ENCODE assay signal across 9 cellular contexts in genomic region chr1:199173356-199173755, GRCh38.
A peak's percentile ranks its signal among the peaks of the same experiment; 100 is the strongest.
DNase-seq lines count a peak whose midpoint lies in the region; ATAC-seq and TF ChIP-seq lines count a peak whose summit lies in the region.
"Had no signal": no experiment of that assay in that cellular context is flagged by ENCODE, and none has a peak within 500 bp of the region (broad histone marks: within the 10 kb centered on the region; RNA-seq: fewer than 3 reads in every experiment).

No MANE protein-coding gene starts in this region.

- peak overlapping the region; percentile 83 for H3K27ac Mint-ChIP-seq in activated naive CD4-positive, alpha-beta T cell treated with anti-CD3 and anti-CD28 coated beads, Interleukin-2, amount 10 ng/mL, durations not matched to agents 7 days and 5 days
- H3K27ac Mint-ChIP-seq in T-helper 17 cell, result peak overlapping the region; percentile 92
- H3K27ac Mint-ChIP-seq in stimulated activated naive B cell treated with anti-CD40 and anti-IgM and Interleukin-4, amounts not matched to agents 10 μg/mL and 1 μg/mL and 100 μg/mL, for 72 hours, result peak overlapping the region; percentile 39

- peaks cover 1% of the 10 kb centered on the region for H3K36me3 Mint-ChIP-seq in activated naive CD4-positive, alpha-beta T cell treated with anti-CD3 and anti-CD28 coated beads, Interleukin-2, amount 10 ng/mL, durations not matched to agents 7 days and 5 days
- H3K36me3 Mint-ChIP-seq in T-helper 17 cell (ENCODE audit: low read depth), result no peaks in the 10 kb centered on the region
- H3K36me3 Mint-ChIP-seq in stimulated activated naive B cell treated with anti-CD40 and anti-IgM and Interleukin-4, amounts not matched to agents 10 μg/mL and 1 μg/mL and 100 μg/mL, for 72 hours, result no peaks in the 10 kb centered on the region

- peaks cover 40% of the 10 kb centered on the region for H3K4me1 Mint-ChIP-seq in activated naive CD4-positive, alpha-beta T cell treated with anti-CD3 and anti-CD28 coated beads, Interleukin-2, amount 10 ng/mL, durations not matched to agents 7 days and 5 days
- H3K4me1 Mint-ChIP-seq in T-helper 17 cell, result peaks cover 56% of the 10 kb centered on the region
- peaks cover 29 to 43% of the 10 kb centered on the region in 2 donors for H3K4me1 Mint-ChIP-seq in stimulated activated naive B cell treated with anti-CD40 and anti-IgM and Interleukin-4, amounts not matched to agents 10 μg/mL and 1 μg/mL and 100 μg/mL, for 72 hours

- H3K9me3 ChIP-seq in T-helper 17 cell (ENCODE audit: control insufficient read depth, low read length, poor library complexity, severe bottlenecking) (no peaks in the 10 kb centered on the region), testis (no peaks in the 10 kb centered on the region)

- H3K36me3 ChIP-seq in testis (ENCODE audit: low read depth, missing control alignments), result no peaks in the 10 kb centered on the region

- H3K9me3 Mint-ChIP-seq in activated naive CD4-positive, alpha-beta T cell treated with anti-CD3 and anti-CD28 coated beads, Interleukin-2, amount 10 ng/mL, durations not matched to agents 7 days and 5 days, result no peaks in the 10 kb centered on the region
- H3K9me3 Mint-ChIP-seq in stimulated activated naive B cell treated with anti-CD40 and anti-IgM and Interleukin-4, amounts not matched to agents 10 μg/mL and 1 μg/mL and 100 μg/mL, for 72 hours, result no peaks in the 10 kb centered on the region

- H3K27ac ChIP-seq in testis, result no peak overlapping the region
- H3K27ac ChIP-seq: parathyroid adenoma had no signal

- no peaks in the 10 kb centered on the region for H3K4me1 ChIP-seq in testis
- H3K4me1 ChIP-seq: parathyroid adenoma had no signal

- CTCF ChIA-PET in activated naive CD4-positive, alpha-beta T cell treated with anti-CD3 and anti-CD28 coated beads, Interleukin-2, amount 10 ng/mL, durations not matched to agents 7 days and 5 days (lab: Charles Lee), result interaction anchor here (1.5 kb wide), 1 partner anchor 9 kb away, joined by 5 read pairs; no protein-coding TSS in a partner anchor

- H3K4me3 ChIP-seq in testis, result no peak overlapping the region

- no peaks in the 10 kb centered on the region for H3K27me3 Mint-ChIP-seq in activated naive CD4-positive, alpha-beta T cell treated with anti-CD3 and anti-CD28 coated beads, Interleukin-2, amount 10 ng/mL, durations not matched to agents 7 days and 5 days
- H3K27me3 Mint-ChIP-seq in T-helper 17 cell, result no peaks in the 10 kb centered on the region
- H3K27me3 Mint-ChIP-seq in stimulated activated naive B cell treated with anti-CD40 and anti-IgM and Interleukin-4, amounts not matched to agents 10 μg/mL and 1 μg/mL and 100 μg/mL, for 72 hours, result peaks cover 20 to 25% of the 10 kb centered on the region in 2 donors

- H3K4me3 Mint-ChIP-seq in activated naive CD4-positive, alpha-beta T cell treated with anti-CD3 and anti-CD28 coated beads, Interleukin-2, amount 10 ng/mL, durations not matched to agents 7 days and 5 days, result no peak overlapping the region
- peak overlapping the region; percentile 70 for H3K4me3 Mint-ChIP-seq in T-helper 17 cell
- no peak overlapping the region for H3K4me3 Mint-ChIP-seq in stimulated activated naive B cell treated with anti-CD40 and anti-IgM and Interleukin-4, amounts not matched to agents 10 μg/mL and 1 μg/mL and 100 μg/mL, for 72 hours

- TF ChIP-seq CTCF in testis (IDR thresholded peaks at IDR 0.05), result no peak

- TF ChIP-seq POLR2A in testis (IDR thresholded peaks at IDR 0.05), result no peak

- H3K27me3 ChIP-seq in testis, result no peaks in the 10 kb centered on the region

- intact Hi-C loops in left colon (cut with DNase I, micrococcal nuclease) (no loop called here), testis (cut with DNase I; ENCODE audit: low total_unique reads) (no loop called here)

- no peak for DNase-seq in activated naive CD4-positive, alpha-beta T cell treated with anti-CD3 and anti-CD28 coated beads, Interleukin-2, amount 10 ng/mL, durations not matched to agents 7 days and 5 days
- no peak for DNase-seq in activated naive CD4-positive, alpha-beta T cell (lab: John Stamatoyannopoulos, UW)
- DNase-seq in T-helper 17 cell (no peak), left colon (no peak), testis (no peak), NCI-H1417 (lab: John Stamatoyannopoulos, UW) (no peak)
- DNase-seq in stimulated activated naive B cell treated with anti-CD40 and anti-IgM and Interleukin-4, amounts not matched to agents 10 μg/mL and 1 μg/mL and 100 μg/mL, for 72 hours, result no peak

- ATAC-seq in HG03060 (IDR thresholded peaks at IDR 0.05; ENCODE audit: low read depth, unreplicated experiment), result peak; percentile 97
- peak; percentile 86 for ATAC-seq in T-helper 17 cell
- peak; percentile 97 to 98 for ATAC-seq in stimulated activated naive B cell treated with anti-CD40 and anti-IgM and Interleukin-4, amounts not matched to agents 10 μg/mL and 1 μg/mL and 100 μg/mL, for 72 hours (replicated peaks)
- no peak for ATAC-seq in left colon

Comparison
In these comparisons a context has a peak if more than half of its experiments do, and no peak if none do; other contexts are left out.
1. H3K27ac Mint-ChIP-seq: peak in every context shown above with its lines; median percentile 92 in T-helper 17 cell; 83 in activated naive CD4-positive, alpha-beta T cell treated with anti-CD3 and anti-CD28 coated beads, Interleukin-2, amount 10 ng/mL, durations not matched to agents 7 days and 5 days; 39 in stimulated activated naive B cell treated with anti-CD40 and anti-IgM and Interleukin-4, amounts not matched to agents 10 μg/mL and 1 μg/mL and 100 μg/mL, for 72 hours.